ENCODE assay signal across 10 cellular contexts in genomic region chr10:114026189-114027040, GRCh38. TPM values are rescaled to one million over a fixed set of nuclear protein-coding genes. Genes with fewer than 3 reads are reported as not detected.
DNase-seq lines count a peak whose midpoint lies in the region; ATAC-seq, FAIRE-seq and TF ChIP-seq lines count a peak whose summit lies in the region.
"Had no signal": no experiment of that assay in that cellular context is flagged by ENCODE, and none has a peak within 500 bp of the region (broad histone marks: within the 10 kb centered on the region; RNA-seq: fewer than 3 reads in every experiment).

No MANE protein-coding gene starts in this region.

- ATAC-seq in activated naive CD4-positive, alpha-beta T cell treated with anti-CD3 and anti-CD28 coated beads, Interleukin-2, amount 50 U/mL, for 72 hours = no peak
- ATAC-seq: K562 had no signal

- H3K4me3 ChIP-seq in keratinocyte (ENCODE audit: control insufficient read depth in 2 of 3, extremely low read depth in 1 of 3, insufficient read depth in 2 of 3, low read depth in 1 of 3, low read length in 3 of 3) (peak overlapping the region in 2 of 3 experiments; percentile 22 to 47), ovary (no peak overlapping the region), lower leg skin (ENCODE audit: low read depth, poor library complexity, severe bottlenecking) (no peak overlapping the region)
- H3K4me3 ChIP-seq: K562 had no signal

- H3K9ac ChIP-seq in keratinocyte (ENCODE audit: control insufficient read depth, extremely low read depth, insufficient read depth, low read length) = peak overlapping the region; percentile 33

- intact Hi-C loops in CD14-positive monocyte (cut with micrococcal nuclease) = loop anchor here in 1 of 2 donors (5.0 kb wide), 1 partner anchor 34 kb away; no protein-coding TSS in a partner anchor
- intact Hi-C loops in ovary (cut with DNase I) = no loop called here
- intact Hi-C loops in lower leg skin (cut with DNase I; ENCODE audit: low total_unique reads) = no loop called here

- H3K9me3 ChIP-seq in keratinocyte (ENCODE audit: control insufficient read depth, low read depth, low read length) (no peaks in the 10 kb centered on the region), ovary (no peaks in the 10 kb centered on the region)

- H3K36me3 ChIP-seq in keratinocyte (ENCODE audit: control insufficient read depth in 2 of 2, extremely low read depth in 1 of 2, insufficient read depth in 2 of 2, low read length in 2 of 2) = no peaks in the 10 kb centered on the region
- no peaks in the 10 kb centered on the region for H3K36me3 ChIP-seq in ovary

- FAIRE-seq in keratinocyte (lab: Jason Lieb, UNC) = peak; percentile 80
- FAIRE-seq: K562 had no signal

- peak overlapping the region; percentile 81 for H3K27ac ChIP-seq in keratinocyte (ENCODE audit: control insufficient read depth, insufficient read depth, low read length)
- no peak overlapping the region for H3K27ac ChIP-seq in ovary

- H3K27ac Mint-ChIP-seq in CD14-positive monocyte (peak overlapping the region in 5 of 7 donors; percentile 80 to 95 (median 94)), HFFc6 (peak overlapping the region; percentile 93)
- H3K27ac Mint-ChIP-seq in activated naive CD4-positive, alpha-beta T cell treated with anti-CD3 and anti-CD28 coated beads, Interleukin-2, amount 50 U/mL, for 72 hours = no peak overlapping the region

- peaks cover 46% of the 10 kb centered on the region for H3K4me1 ChIP-seq in keratinocyte (ENCODE audit: control insufficient read depth, extremely low read depth, insufficient read depth, low read length)
- H3K4me1 ChIP-seq in ovary (ENCODE audit: insufficient read depth) = peaks cover 2% of the 10 kb centered on the region

- H3K9me3 Mint-ChIP-seq in CD14-positive monocyte (peaks cover 0 to 2% (median 0%) of the 10 kb centered on the region in 7 donors), HFFc6 (no peaks in the 10 kb centered on the region)
- H3K9me3 Mint-ChIP-seq in activated naive CD4-positive, alpha-beta T cell treated with anti-CD3 and anti-CD28 coated beads, Interleukin-2, amount 50 U/mL, for 72 hours = peaks cover 0 to 5% of the 10 kb centered on the region in 2 donors

- no peak for DNase-seq in CD14-positive monocyte (ENCODE audit: low spot score)
- DNase-seq in HFFc6 = peak; percentile 81
- DNase-seq in SK-MEL-5 (ENCODE audit: low read depth, low spot score) = peak; percentile 67
- DNase-seq in keratinocyte (ENCODE audit: low read depth, low spot score) = peak; percentile 42
- DNase-seq in ovary = no peak
- no peak for DNase-seq in GM20000 (ENCODE audit: low spot score)
- no peak for DNase-seq in activated naive CD4-positive, alpha-beta T cell treated with anti-CD3 and anti-CD28 coated beads, Interleukin-2, amount 50 U/mL, for 72 hours (ENCODE audit: low spot score in 2 of 2)
- DNase-seq in lower leg skin (ENCODE audit: low spot score in 2 of 2) = no peak
- DNase-seq: activated CD4-positive, alpha-beta T cell treated with anti-CD3 and anti-CD28 coated beads, Interleukin-2, amount 50 U/mL, for 1 hour had no signal

- TF ChIP-seq CTCF in CD14-positive monocyte (IDR thresholded peaks at IDR 0.05) (no peak), HFFc6 (IDR thresholded peaks at IDR 0.05) (no peak), keratinocyte (optimal IDR thresholded peaks at IDR 0.05 in 1 of 3, IDR thresholded peaks at IDR 0.05 in 1 of 3, conservative IDR thresholded peaks at IDR 0.05 in 1 of 3; ENCODE audit: extremely low read depth in 1 of 3, insufficient read depth in 2 of 3, low read length in 3 of 3) (no peak), ovary (IDR thresholded peaks at IDR 0.05) (no peak), GM20000 (IDR thresholded peaks at IDR 0.05; ENCODE audit: extremely low read depth, missing control alignments) (no peak), lower leg skin (IDR thresholded peaks at IDR 0.05) (no peak)

- peak overlapping the region; percentile 17 for H2AFZ ChIP-seq in keratinocyte (ENCODE audit: control insufficient read depth, low read length)

- no peaks in the 10 kb centered on the region for H3K79me2 ChIP-seq in keratinocyte (ENCODE audit: control insufficient read depth, insufficient read depth, low read length)

- no peaks in the 10 kb centered on the region for H3K9me1 ChIP-seq in keratinocyte (ENCODE audit: control insufficient read depth, extremely low read depth, insufficient read depth, low read length)

- H3K4me1 Mint-ChIP-seq in CD14-positive monocyte (peaks cover 72% of the 10 kb centered on the region), HFFc6 (ENCODE audit: low read depth) (peaks cover 60% of the 10 kb centered on the region)

- H3K36me3 Mint-ChIP-seq in CD14-positive monocyte = peaks cover 0 to 2% of the 10 kb centered on the region in 2 donors
- H3K36me3 Mint-ChIP-seq in HFFc6 (ENCODE audit: low read depth) = no peaks in the 10 kb centered on the region
- no peaks in the 10 kb centered on the region for H3K36me3 Mint-ChIP-seq in activated naive CD4-positive, alpha-beta T cell treated with anti-CD3 and anti-CD28 coated beads, Interleukin-2, amount 50 U/mL, for 72 hours

- dilution Hi-C loops in keratinocyte (cut with MboI; ENCODE audit: extremely low pct_ligation_motif_present, low sequenced_read_pairs) = no loop called here

- in situ Hi-C loops in SK-MEL-5 (cut with HindIII; ENCODE audit: low pct_unique_long_range_greater_than_20kb, low sequenced_read_pairs) = no loop called here

- H3K27me3 ChIP-seq in keratinocyte (ENCODE audit: control insufficient read depth, extremely low read depth, insufficient read depth, low read length) = no peaks in the 10 kb centered on the region
- no peaks in the 10 kb centered on the region for H3K27me3 ChIP-seq in ovary

- peak overlapping the region; percentile 70 for H3K4me2 ChIP-seq in keratinocyte (ENCODE audit: control insufficient read depth, extremely low read depth, insufficient read depth, low read depth, low read length)

- TF ChIP-seq EP300 in ovary (IDR thresholded peaks at IDR 0.05) = no peak

- H3K4me3 Mint-ChIP-seq in CD14-positive monocyte (peak overlapping the region in 1 of 2 donors; percentile 30), HFFc6 (peak overlapping the region; percentile 89)

- H4K20me1 ChIP-seq in keratinocyte (ENCODE audit: control insufficient read depth, extremely low read depth, insufficient read depth, low read length) = no peaks in the 10 kb centered on the region

- TF ChIP-seq POLR2A in ovary (IDR thresholded peaks at IDR 0.05) (no peak), lower leg skin (IDR thresholded peaks at IDR 0.05) (no peak)

- H3K27me3 Mint-ChIP-seq in CD14-positive monocyte (ENCODE audit: low read depth in 3 of 3) (peaks cover 0 to 5% (median 3%) of the 10 kb centered on the region in 3 donors), HFFc6 (ENCODE audit: insufficient read depth) (no peaks in the 10 kb centered on the region; the same call in 1 of the 2 replicates)

- WGBS in ovary, 3 donors = 73 to 80% (median 78%) methylated on average over 7 of the region's 7 CpGs
- 64 to 70% methylated on average over 7 of the region's 7 CpGs for WGBS in lower leg skin, 2 donors

RNA-seq across cellular contexts. Expression of gene ADRB1, which starts 17.3 kb away (rescaled TPM):
- under 1 TPM in 1 of 2 donors, not detected in 1; 0.05 TPM for polyA plus RNA-seq in CD14-positive monocyte
- under 1 TPM in 1 of 6 experiments, not detected in 5; 0.07 TPM for total RNA-seq in HFFc6 (2021; fragmentation: NEBNext Ultra II Directional; extraction: Animal tissue kit (Norgen Biotek cat#: 25700))
- total RNA-seq in SK-MEL-5 (2014; rRNA removed; shearing (Covaris generic)) = 2.9 and 3.3 TPM in 2 replicates
- 2.4 and 2.8 TPM in 2 replicates for polyA plus RNA-seq in SK-MEL-5 (2015; cell fraction: cytosol; rRNA removed)
- 1.2 and 4.2 TPM in 2 replicates for polyA plus RNA-seq in SK-MEL-5 (2015; cell fraction: nucleus; rRNA removed)
- polyA plus RNA-seq in keratinocyte = 0.04 to 0.07 TPM (median 0.05 TPM) in 3 replicates
- polyA plus RNA-seq in keratinocyte (2011; ENCODE audit: low read depth) = 0.12 TPM
- 0.04 and 0.06 TPM in 2 replicates for polyA plus RNA-seq in keratinocyte (2011; cell fraction: cytosol; rRNA removed)
- polyA plus RNA-seq in keratinocyte (2011; cell fraction: nucleus; rRNA removed) = 0.05 and 0.14 TPM in 2 replicates
- 0.22 and 0.24 TPM in 2 replicates for polyA plus RNA-seq in keratinocyte (2012; ENCODE audit: low replicate concordance)
- polyA minus RNA-seq in keratinocyte = not detected in 3 replicates
- polyA minus RNA-seq in keratinocyte (2011; cell fraction: cytosol; rRNA and poly(A)+ RNA removed) = not detected
- polyA minus RNA-seq in keratinocyte (2011; cell fraction: nucleus; rRNA and poly(A)+ RNA removed) = not detected in 2 replicates
- total RNA-seq in ovary = 1 to 10 TPM in 1 of 7 donors, under 1 TPM in 4, not detected in 2; 0.13 to 1.1 (median 0.24) TPM
- under 1 TPM in 1 of 2 donors, not detected in 1; 0.13 TPM for polyA plus RNA-seq in ovary
- total RNA-seq in activated naive CD4-positive, alpha-beta T cell treated with anti-CD3 and anti-CD28 coated beads, Interleukin-2, amount 50 U/mL, for 72 hours = not detected
- 1 to 10 TPM in 1 of 4 donors, under 1 TPM in 3; 0.55 to 1.0 (median 0.82) TPM for total RNA-seq in lower leg skin

Comparison
In these comparisons a context has a peak if more than half of its experiments do, and no peak if none do; other contexts are left out.
1. DNase-seq: peak in HFFc6 (single experiment), SK-MEL-5 (single experiment) and keratinocyte (single experiment); none in CD14-positive monocyte (single experiment), ovary (0 of 5), GM20000 (single experiment), activated naive CD4-positive, alpha-beta T cell treated with anti-CD3 and anti-CD28 coated beads, Interleukin-2, amount 50 U/mL, for 72 hours (0 of 2) and lower leg skin (0 of 2).
2. H3K27ac Mint-ChIP-seq: peak in CD14-positive monocyte (5 of 7) and HFFc6 (single experiment); none in activated naive CD4-positive, alpha-beta T cell treated with anti-CD3 and anti-CD28 coated beads, Interleukin-2, amount 50 U/mL, for 72 hours (0 of 2).
3. H3K4me3 ChIP-seq: peak in keratinocyte (2 of 3); none in ovary (single experiment) and lower leg skin (single experiment).